Comparison of ENCODE assay signal across 17 cellular contexts in genomic region chr11:47325271-47326041, GRCh38. TPM values are rescaled to one million over a fixed set of nuclear protein-coding genes. Genes with fewer than 3 reads are reported as not detected.
DNase-seq lines count a peak whose midpoint lies in the region; ATAC-seq and TF ChIP-seq lines count a peak whose summit lies in the region.
"Had no signal": no experiment of that assay in that cellular context is flagged by ENCODE, and none has a peak within 500 bp of the region (broad histone marks: within the 10 kb centered on the region; RNA-seq: fewer than 3 reads in every experiment).

No MANE protein-coding gene starts in this region.

- H3K27ac ChIP-seq in BLaER1: no peak overlapping the region
- peak overlapping the region; percentile 20 to 48 for H3K27ac ChIP-seq in right atrium auricular region
- H3K27ac ChIP-seq in PC-9: no peak overlapping the region
- H3K27ac ChIP-seq: brain microvascular endothelial cell, thyroid gland had no signal

- no peak for ATAC-seq in activated CD8-positive, alpha-beta T cell treated with anti-CD3 and anti-CD28 coated beads for 36 hours

- no peak for TF ChIP-seq CTCF in activated CD8-positive, alpha-beta T cell treated with anti-CD3 and anti-CD28 coated beads for 36 hours (IDR thresholded peaks at IDR 0.05)
- no peak for TF ChIP-seq CTCF in right atrium auricular region (IDR thresholded peaks at IDR 0.05)
- TF ChIP-seq CTCF in nephron progenitor cell (IDR thresholded peaks at IDR 0.05): no peak
- no peak for TF ChIP-seq CTCF in PC-9 (conservative IDR thresholded peaks at IDR 0.05)
- no peak for TF ChIP-seq CTCF in CD14-positive monocyte (IDR thresholded peaks at IDR 0.05)

- POLR2A ChIA-PET in activated CD8-positive, alpha-beta T cell treated with anti-CD3 and anti-CD28 coated beads for 36 hours (lab: Charles Lee): no interaction called here
- POLR2A ChIA-PET in PC-9 (lab: Charles Lee; ENCODE audit: unreplicated experiment): no interaction called here

- H3K9me3 ChIP-seq in BLaER1: no peaks in the 10 kb centered on the region
- no peaks in the 10 kb centered on the region for H3K9me3 ChIP-seq in right atrium auricular region
- no peaks in the 10 kb centered on the region for H3K9me3 ChIP-seq in PC-9 (ENCODE audit: insufficient read depth, low read depth)
- H3K9me3 ChIP-seq: thyroid gland had no signal

- no peaks in the 10 kb centered on the region for H3K9me2 ChIP-seq in PC-9 (ENCODE audit: insufficient read depth)

- H3K27me3 ChIP-seq in BLaER1 (no peaks in the 10 kb centered on the region), right atrium auricular region (no peaks in the 10 kb centered on the region), PC-9 (ENCODE audit: insufficient read depth, low read depth) (no peaks in the 10 kb centered on the region)
- H3K27me3 ChIP-seq: brain microvascular endothelial cell, thyroid gland had no signal

- intact Hi-C loops in activated CD8-positive, alpha-beta T cell treated with anti-CD3 and anti-CD28 coated beads for 36 hours (cut with micrococcal nuclease): no loop called here
- intact Hi-C loops in PC-9 (cut with micrococcal nuclease; ENCODE audit: unreplicated experiment) (no loop called here), CD14-positive monocyte (cut with micrococcal nuclease) (no loop called here)

- H4K20me1 ChIP-seq in BLaER1: no peaks in the 10 kb centered on the region
- H4K20me1 ChIP-seq in PC-9 (ENCODE audit: insufficient read depth): no peaks in the 10 kb centered on the region; the same call in 1 of the 2 replicates

- BruUV-seq in PC-9 (replicated peaks; lab: Mats Ljungman, UMichigan): no TSS peak

- no peak overlapping the region for H3K4me3 ChIP-seq in BLaER1
- no peak overlapping the region for H3K4me3 ChIP-seq in right atrium auricular region
- no peak overlapping the region for H3K4me3 ChIP-seq in PC-9
- H3K4me3 ChIP-seq: thyroid gland had no signal

- H3K36me3 Mint-ChIP-seq in activated CD8-positive, alpha-beta T cell treated with anti-CD3 and anti-CD28 coated beads for 36 hours (ENCODE audit: low read depth): peaks cover 15% of the 10 kb centered on the region
- H3K36me3 Mint-ChIP-seq in nephron progenitor cell (ENCODE audit: low read depth) (peaks cover 37% of the 10 kb centered on the region), CD14-positive monocyte (peaks cover 68 to 69% of the 10 kb centered on the region in 2 donors)

- H3K79me2 ChIP-seq in PC-9 (ENCODE audit: low read depth): no peaks in the 10 kb centered on the region

- CTCF ChIA-PET in activated CD8-positive, alpha-beta T cell treated with anti-CD3 and anti-CD28 coated beads for 36 hours (lab: Charles Lee): interaction anchor here (1.0 kb wide), 1 partner anchor 15 kb away, joined by 3 read pairs; no protein-coding TSS in a partner anchor
- CTCF ChIA-PET in PC-9 (lab: Charles Lee): interaction anchor here (0.6 kb wide), 1 partner anchor 54 kb away, joined by 3 read pairs; no protein-coding TSS in a partner anchor

- H3K36me3 ChIP-seq in BLaER1 (peaks cover 18% of the 10 kb centered on the region), right atrium auricular region (peaks cover 57% of the 10 kb centered on the region), PC-9 (ENCODE audit: low read depth) (peaks cover 10% of the 10 kb centered on the region; the same call in 1 of the 2 replicates)

- no peak overlapping the region for H3K4me2 ChIP-seq in BLaER1
- no peak overlapping the region for H3K4me2 ChIP-seq in PC-9

- peaks cover 4% of the 10 kb centered on the region; the same call in 1 of the 2 replicates for H3F3A ChIP-seq in PC-9 (ENCODE audit: insufficient read depth, low read depth)

- H2AFZ ChIP-seq in PC-9: no peak overlapping the region

- H3K4me1 Mint-ChIP-seq in activated CD8-positive, alpha-beta T cell treated with anti-CD3 and anti-CD28 coated beads for 36 hours (ENCODE audit: low read depth): no peaks in the 10 kb centered on the region
- peaks cover 10% of the 10 kb centered on the region for H3K4me1 Mint-ChIP-seq in nephron progenitor cell
- H3K4me1 Mint-ChIP-seq in CD14-positive monocyte: peaks cover 8% of the 10 kb centered on the region
- H3K4me1 Mint-ChIP-seq: endodermal cell had no signal

- no peak overlapping the region for H3K4me3 Mint-ChIP-seq in activated CD8-positive, alpha-beta T cell treated with anti-CD3 and anti-CD28 coated beads for 36 hours
- H3K4me3 Mint-ChIP-seq in nephron progenitor cell (no peak overlapping the region), CD14-positive monocyte (no peak overlapping the region)
- H3K4me3 Mint-ChIP-seq: endodermal cell, HFFc6 had no signal

- DNase-seq in HT-29 (ENCODE audit: low spot score) (peak; percentile 83), right atrium auricular region (ENCODE audit: low spot score) (no peak), nephron progenitor cell (no peak), PC-9 (no peak), CD14-positive monocyte (ENCODE audit: low spot score) (no peak), NCI-H526 (lab: John Stamatoyannopoulos, UW) (no peak)
- DNase-seq in activated CD8-positive, alpha-beta T cell treated with anti-CD3 and anti-CD28 coated beads for 36 hours: no peak
- DNase-seq: activated T-cell treated with anti-CD3 and anti-CD28 coated beads, Interleukin-2, amount 50 U/mL, for 1 hour; brain microvascular endothelial cell; endodermal cell; HFFc6; kidney glomerular epithelial cell; thyroid gland had no signal

- H3K27me3 Mint-ChIP-seq in activated CD8-positive, alpha-beta T cell treated with anti-CD3 and anti-CD28 coated beads for 36 hours: no peaks in the 10 kb centered on the region
- no peaks in the 10 kb centered on the region for H3K27me3 Mint-ChIP-seq in nephron progenitor cell (ENCODE audit: low read depth, poor library complexity)
- no peaks in the 10 kb centered on the region for H3K27me3 Mint-ChIP-seq in CD14-positive monocyte (ENCODE audit: low read depth in 3 of 3)

- H3K9ac ChIP-seq in BLaER1: peak overlapping the region; percentile 43; the same call in 1 of the 2 replicates

- no peaks in the 10 kb centered on the region for H3K9me3 Mint-ChIP-seq in activated CD8-positive, alpha-beta T cell treated with anti-CD3 and anti-CD28 coated beads for 36 hours
- H3K9me3 Mint-ChIP-seq in nephron progenitor cell (no peaks in the 10 kb centered on the region), CD14-positive monocyte (no peaks in the 10 kb centered on the region)
- H3K9me3 Mint-ChIP-seq: endodermal cell, HFFc6 had no signal

- peak overlapping the region; percentile 3 for H3K27ac Mint-ChIP-seq in activated CD8-positive, alpha-beta T cell treated with anti-CD3 and anti-CD28 coated beads for 36 hours
- no peak overlapping the region for H3K27ac Mint-ChIP-seq in nephron progenitor cell
- H3K27ac Mint-ChIP-seq in CD14-positive monocyte: peak overlapping the region in 2 of 7 donors; percentile 26 to 32
- H3K27ac Mint-ChIP-seq: HFFc6 had no signal

- peaks cover 46% of the 10 kb centered on the region for H3K4me1 ChIP-seq in BLaER1
- H3K4me1 ChIP-seq in right atrium auricular region: peaks cover 0 to 28% of the 10 kb centered on the region in 2 donors
- H3K4me1 ChIP-seq in PC-9 (replicated peaks; ENCODE audit: insufficient read depth): no peaks in the 10 kb centered on the region
- H3K4me1 ChIP-seq: thyroid gland had no signal

RNA-seq across cellular contexts. Expression of gene MYBPC3, which starts 27.0 kb away (rescaled TPM):
- 0.05 TPM in 1 of 2 replicates, not detected in the other for total RNA-seq in HT-29 (2014; rRNA removed; shearing (Covaris generic))
- not detected for total RNA-seq in activated CD8-positive, alpha-beta T cell treated with anti-CD3 and anti-CD28 coated beads for 36 hours
- total RNA-seq in right atrium auricular region: 1,000 to 10,000 TPM in 1 of 2 donors, 100 to 1,000 TPM in 1; 797 to 1,210 TPM
- total RNA-seq in PC-9 (2021): not detected in 2 replicates
- polyA plus RNA-seq in CD14-positive monocyte: under 1 TPM in 1 of 2 donors, not detected in 1; 0.03 TPM
- total RNA-seq: glomerular endothelial cell, HFFc6, myocyte, thyroid gland had no signal
- polyA plus RNA-seq: BJ had no signal

RNA-seq across cellular contexts. Expression of gene SPI1, which starts 52.9 kb away (rescaled TPM):
- not detected in 2 replicates for total RNA-seq in HT-29 (2014; rRNA removed; shearing (Covaris generic))
- total RNA-seq in activated CD8-positive, alpha-beta T cell treated with anti-CD3 and anti-CD28 coated beads for 36 hours: under 1 TPM in 1 of 2 experiments, not detected in 1; 0.25 TPM
- total RNA-seq in right atrium auricular region (10 to 100 TPM in 1 of 2 donors, 1 to 10 TPM in 1; 7.5 to 23.1 TPM), PC-9 (2021) (not detected in 2 replicates)
- 100 to 1,000 TPM; 156 to 223 TPM for polyA plus RNA-seq in CD14-positive monocyte
- total RNA-seq: endodermal cell, glomerular endothelial cell, HFFc6, myocyte had no signal
- polyA plus RNA-seq: BJ had no signal

RNA-seq across cellular contexts. Expression of gene MADD, which starts 55.5 kb away (rescaled TPM):
- total RNA-seq in HT-29 (2014; rRNA removed; shearing (Covaris generic)): 44.0 and 46.2 TPM in 2 replicates
- total RNA-seq in activated CD8-positive, alpha-beta T cell treated with anti-CD3 and anti-CD28 coated beads for 36 hours: 10 to 100 TPM; 55.7 to 61.2 TPM
- total RNA-seq in right atrium auricular region (10 to 100 TPM; 28.2 to 49.8 TPM), PC-9 (2021) (61.1 and 65.9 TPM in 2 replicates)
- 10 to 100 TPM in 1 of 2 donors, 1 to 10 TPM in 1; 6.4 to 12.2 TPM for polyA plus RNA-seq in CD14-positive monocyte

Comparison
In these comparisons a context has a peak if more than half of its experiments do, and no peak if none do; other contexts are left out.
1. H3K27ac ChIP-seq: peak in right atrium auricular region (2 of 2); none in BLaER1 (single experiment) and PC-9 (single experiment).
2. RNA of gene MYBPC3, which starts 27.0 kb away (total RNA-seq): 797 to 1,210 TPM in right atrium auricular region; not detected in PC-9, 0.05 TPM in HT-29 and not detected in activated CD8-positive, alpha-beta T cell treated with anti-CD3 and anti-CD28 coated beads for 36 hours; every median in the first group is over 100 times any median in the second.